Comparison of ENCODE assay signal across 1 cellular context in the genomic region with DNA sequence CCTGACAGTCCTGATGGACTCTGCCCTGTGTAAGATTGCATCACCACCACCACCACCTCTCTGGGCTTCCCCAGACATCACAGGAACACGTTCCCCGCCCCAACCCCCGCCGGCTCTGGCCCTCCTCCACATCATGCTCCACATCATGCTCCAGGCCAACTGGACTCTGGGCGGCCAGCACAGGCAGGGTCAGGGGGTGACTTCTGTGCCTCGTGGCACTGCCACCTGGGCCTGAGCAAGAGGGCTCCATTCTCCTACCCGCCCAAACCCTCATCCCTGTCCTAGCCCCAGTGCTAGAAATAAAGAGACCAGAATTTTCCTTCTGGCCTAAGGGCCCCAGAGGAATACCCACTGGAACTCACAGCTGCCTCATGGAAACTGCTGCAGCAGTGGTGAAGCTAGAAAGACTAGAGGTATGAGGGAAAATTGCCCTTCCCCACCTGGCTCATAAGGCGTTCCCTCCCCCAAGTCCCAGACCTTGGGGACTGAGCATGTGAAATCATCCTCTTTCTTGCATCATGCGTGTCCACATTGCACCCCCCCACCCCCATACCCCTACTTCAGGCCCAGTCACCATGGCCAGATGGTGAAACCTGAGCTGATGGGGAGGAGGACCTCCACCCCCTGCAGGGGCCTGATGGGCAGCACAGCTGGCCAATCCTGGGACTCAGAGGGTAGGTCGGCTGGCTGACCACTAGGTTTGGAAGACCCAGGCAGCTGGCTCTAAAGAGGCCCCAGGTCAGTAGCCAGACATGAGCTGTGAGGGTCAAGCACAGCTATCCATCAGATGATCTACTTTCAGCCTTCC.
A peak's percentile ranks its signal among the peaks of the same experiment; 100 is the strongest.
TF ChIP-seq lines count a peak whose summit lies in the region.

A gene with protein sequence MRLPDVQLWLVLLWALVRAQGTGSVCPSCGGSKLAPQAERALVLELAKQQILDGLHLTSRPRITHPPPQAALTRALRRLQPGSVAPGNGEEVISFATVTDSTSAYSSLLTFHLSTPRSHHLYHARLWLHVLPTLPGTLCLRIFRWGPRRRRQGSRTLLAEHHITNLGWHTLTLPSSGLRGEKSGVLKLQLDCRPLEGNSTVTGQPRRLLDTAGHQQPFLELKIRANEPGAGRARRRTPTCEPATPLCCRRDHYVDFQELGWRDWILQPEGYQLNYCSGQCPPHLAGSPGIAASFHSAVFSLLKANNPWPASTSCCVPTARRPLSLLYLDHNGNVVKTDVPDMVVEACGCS (plus strand): TSS at position 742 of the 808 bp plus-strand sequence. CDS start 230 bp downstream, outside the sequence.

TF ChIP-seq in K562, 482 proteins besides CTCF, POLR2A, EP300 and RAD21 (continued from another document and continues in another):
- TF ChIP-seq, protein P1, sequence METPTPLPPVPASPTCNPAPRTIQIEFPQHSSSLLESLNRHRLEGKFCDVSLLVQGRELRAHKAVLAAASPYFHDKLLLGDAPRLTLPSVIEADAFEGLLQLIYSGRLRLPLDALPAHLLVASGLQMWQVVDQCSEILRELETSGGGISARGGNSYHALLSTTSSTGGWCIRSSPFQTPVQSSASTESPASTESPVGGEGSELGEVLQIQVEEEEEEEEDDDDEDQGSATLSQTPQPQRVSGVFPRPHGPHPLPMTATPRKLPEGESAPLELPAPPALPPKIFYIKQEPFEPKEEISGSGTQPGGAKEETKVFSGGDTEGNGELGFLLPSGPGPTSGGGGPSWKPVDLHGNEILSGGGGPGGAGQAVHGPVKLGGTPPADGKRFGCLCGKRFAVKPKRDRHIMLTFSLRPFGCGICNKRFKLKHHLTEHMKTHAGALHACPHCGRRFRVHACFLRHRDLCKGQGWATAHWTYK (CRISPR knock-in tag; IDR thresholded peaks at IDR 0.05), result peak; percentile 83; the same call in 1 of the 2 replicates
- TF ChIP-seq BRD9 (IDR thresholded peaks at IDR 0.05; ENCODE audit: low read depth, partially characterized antibody) (peak; percentile 95), HIVEP1 (CRISPR knock-in tag; IDR thresholded peaks at IDR 0.05) (peak; percentile 83; the same call in 1 of the 2 replicates), ZNF197 (CRISPR knock-in tag; IDR thresholded peaks at IDR 0.05; ENCODE audit: low read depth) (peak; percentile 61; the same call in 1 of the 2 replicates), ZNF57 (CRISPR knock-in tag; IDR thresholded peaks at IDR 0.05) (no peak), KDM4B (IDR thresholded peaks at IDR 0.05; ENCODE audit: borderline replicate concordance in 2 of 2, low read depth in 1 of 2) (no peak), ZSCAN32 (CRISPR knock-in tag; IDR thresholded peaks at IDR 0.05) (peak; percentile 93), ADNP (tag; IDR thresholded peaks at IDR 0.05) (no peak), SP2 (IDR thresholded peaks at IDR 0.05; ENCODE audit: extremely low read depth, low read depth, low read length, poor library complexity, severe bottlenecking) (peak; percentile 60), JUND (IDR thresholded peaks at IDR 0.05; ENCODE audit: borderline replicate concordance, low read depth, low read length) (peak; percentile 93), JUND (tag; IDR thresholded peaks at IDR 0.05; ENCODE audit: borderline replicate concordance, low read depth, low read length) (peak; percentile 59; the same call in 1 of the 3 replicates), ZNF830 (CRISPR knock-in tag; IDR thresholded peaks at IDR 0.05) (0 out of 2 replicates have a peak, but pooled peaks have one; percentile 32), MBD2 (IDR thresholded peaks at IDR 0.05; ENCODE audit: borderline replicate concordance, low read depth) (0 out of 2 replicates have a peak, but pooled peaks have one; percentile 28), ZFP1 (CRISPR knock-in tag; IDR thresholded peaks at IDR 0.05) (no peak), DPF2 (IDR thresholded peaks at IDR 0.05) (peak; percentile 65), NR4A1 (CRISPR knock-in tag; IDR thresholded peaks at IDR 0.05) (no peak), NR4A1 (tag; IDR thresholded peaks at IDR 0.05) (peak; percentile 87), HDAC2 (IDR thresholded peaks at IDR 0.05) (peak; percentile 55; the same call in 1 of the 2 replicates), ZBTB8A (IDR thresholded peaks at IDR 0.05; ENCODE audit: partially characterized antibody) (no peak), ETV1 (tag; conservative IDR thresholded peaks at IDR 0.05; ENCODE audit: low read depth) (peak; percentile 29; the same call in 1 of the 2 replicates), HDAC3 (IDR thresholded peaks at IDR 0.05; ENCODE audit: borderline replicate concordance, partially characterized antibody) (peak; percentile 39), ZFPM2 (CRISPR knock-in tag; IDR thresholded peaks at IDR 0.05) (peak; percentile 26; the same call in 1 of the 2 replicates), ZNF121 (CRISPR knock-in tag; conservative IDR thresholded peaks at IDR 0.05) (no peak), RCOR1 (IDR thresholded peaks at IDR 0.05; ENCODE audit: borderline replicate concordance in 1 of 2, low read depth in 2 of 2, low read length in 2 of 2) (0 out of 4 replicates have a peak, but pooled peaks of 1 of the 2 experiments have one; percentile 48), BACH1 (tag; IDR thresholded peaks at IDR 0.05) (peak; percentile 68), ZNF431 (CRISPR knock-in tag; IDR thresholded peaks at IDR 0.05) (0 out of 2 replicates have a peak, but pooled peaks have one; percentile 29), MECOM (CRISPR knock-in tag; IDR thresholded peaks at IDR 0.05) (peak; percentile 57; the same call in 1 of the 2 replicates), RBM14 (IDR thresholded peaks at IDR 0.05; ENCODE audit: borderline replicate concordance, insufficient read depth, low read depth, low read length) (no peak), RAD51 (IDR thresholded peaks at IDR 0.05; ENCODE audit: borderline replicate concordance, low read depth) (0 out of 2 replicates have a peak, but pooled peaks have one; percentile 9), KLF16 (IDR thresholded peaks at IDR 0.05) (peak; percentile 40; the same call in 1 of the 2 replicates), TCF7L2 (IDR thresholded peaks at IDR 0.05; ENCODE audit: low read depth, low read length) (no peak), HCFC1 (IDR thresholded peaks at IDR 0.05; ENCODE audit: low read depth, low read length) (peak; percentile 44), TSC22D4 (tag; IDR thresholded peaks at IDR 0.05) (no peak), ARID1B (IDR thresholded peaks at IDR 0.05) (peak; percentile 61; the same call in 1 of the 2 replicates), LEF1 (IDR thresholded peaks at IDR 0.05) (peak; percentile 45; the same call in 1 of the 2 replicates), ZNF507 (tag; conservative IDR thresholded peaks at IDR 0.05) (no peak), MTF1 (CRISPR knock-in tag; IDR thresholded peaks at IDR 0.05; ENCODE audit: borderline replicate concordance) (peak; percentile 54; the same call in 1 of the 2 replicates), NFRKB (IDR thresholded peaks at IDR 0.05; ENCODE audit: low read depth) (peak; percentile 99), LCOR (CRISPR knock-in tag; IDR thresholded peaks at IDR 0.05) (peak; percentile 80; the same call in 1 of the 2 replicates), ZNF668 (CRISPR knock-in tag; IDR thresholded peaks at IDR 0.05) (peak; percentile 88; the same call in 1 of the 2 replicates), HNRNPH1 (optimal IDR thresholded peaks at IDR 0.05; ENCODE audit: low read depth, low read length) (no peak), ZNF24 (IDR thresholded peaks at IDR 0.05) (peak; percentile 5; the same call in 1 of the 2 replicates), HMG20B (CRISPR knock-in tag; IDR thresholded peaks at IDR 0.05) (no peak), FOXA3 (CRISPR knock-in tag; conservative IDR thresholded peaks at IDR 0.05 in 1 of 2, IDR thresholded peaks at IDR 0.05 in 1 of 2) (no peak), POLR2H (tag; IDR thresholded peaks at IDR 0.05; ENCODE audit: low read depth) (peak; percentile 85), SMARCA5 (IDR thresholded peaks at IDR 0.05) (no peak; the same call in 1 of the 2 replicates), NFXL1 (CRISPR knock-in tag; IDR thresholded peaks at IDR 0.05) (peak; percentile 77; the same call in 1 of the 2 replicates)
- TF ChIP-seq, protein P2, sequence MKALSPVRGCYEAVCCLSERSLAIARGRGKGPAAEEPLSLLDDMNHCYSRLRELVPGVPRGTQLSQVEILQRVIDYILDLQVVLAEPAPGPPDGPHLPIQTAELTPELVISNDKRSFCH (CRISPR knock-in tag; IDR thresholded peaks at IDR 0.05), result 0 out of 2 replicates have a peak, but pooled peaks have one; percentile 45
- TF ChIP-seq, protein P2 (tag; IDR thresholded peaks at IDR 0.05), result peak; percentile 80
- TF ChIP-seq, protein P3, sequence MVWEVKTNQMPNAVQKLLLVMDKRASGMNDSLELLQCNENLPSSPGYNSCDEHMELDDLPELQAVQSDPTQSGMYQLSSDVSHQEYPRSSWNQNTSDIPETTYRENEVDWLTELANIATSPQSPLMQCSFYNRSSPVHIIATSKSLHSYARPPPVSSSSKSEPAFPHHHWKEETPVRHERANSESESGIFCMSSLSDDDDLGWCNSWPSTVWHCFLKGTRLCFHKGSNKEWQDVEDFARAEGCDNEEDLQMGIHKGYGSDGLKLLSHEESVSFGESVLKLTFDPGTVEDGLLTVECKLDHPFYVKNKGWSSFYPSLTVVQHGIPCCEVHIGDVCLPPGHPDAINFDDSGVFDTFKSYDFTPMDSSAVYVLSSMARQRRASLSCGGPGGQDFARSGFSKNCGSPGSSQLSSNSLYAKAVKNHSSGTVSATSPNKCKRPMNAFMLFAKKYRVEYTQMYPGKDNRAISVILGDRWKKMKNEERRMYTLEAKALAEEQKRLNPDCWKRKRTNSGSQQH (CRISPR knock-in tag; IDR thresholded peaks at IDR 0.05), result peak; percentile 71
- TF ChIP-seq, protein P4, sequence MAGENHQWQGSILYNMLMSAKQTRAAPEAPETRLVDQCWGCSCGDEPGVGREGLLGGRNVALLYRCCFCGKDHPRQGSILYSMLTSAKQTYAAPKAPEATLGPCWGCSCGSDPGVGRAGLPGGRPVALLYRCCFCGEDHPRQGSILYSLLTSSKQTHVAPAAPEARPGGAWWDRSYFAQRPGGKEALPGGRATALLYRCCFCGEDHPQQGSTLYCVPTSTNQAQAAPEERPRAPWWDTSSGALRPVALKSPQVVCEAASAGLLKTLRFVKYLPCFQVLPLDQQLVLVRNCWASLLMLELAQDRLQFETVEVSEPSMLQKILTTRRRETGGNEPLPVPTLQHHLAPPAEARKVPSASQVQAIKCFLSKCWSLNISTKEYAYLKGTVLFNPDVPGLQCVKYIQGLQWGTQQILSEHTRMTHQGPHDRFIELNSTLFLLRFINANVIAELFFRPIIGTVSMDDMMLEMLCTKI (IDR thresholded peaks at IDR 0.05; ENCODE audit: partially characterized antibody), result no peak
- TF ChIP-seq, protein P5, sequence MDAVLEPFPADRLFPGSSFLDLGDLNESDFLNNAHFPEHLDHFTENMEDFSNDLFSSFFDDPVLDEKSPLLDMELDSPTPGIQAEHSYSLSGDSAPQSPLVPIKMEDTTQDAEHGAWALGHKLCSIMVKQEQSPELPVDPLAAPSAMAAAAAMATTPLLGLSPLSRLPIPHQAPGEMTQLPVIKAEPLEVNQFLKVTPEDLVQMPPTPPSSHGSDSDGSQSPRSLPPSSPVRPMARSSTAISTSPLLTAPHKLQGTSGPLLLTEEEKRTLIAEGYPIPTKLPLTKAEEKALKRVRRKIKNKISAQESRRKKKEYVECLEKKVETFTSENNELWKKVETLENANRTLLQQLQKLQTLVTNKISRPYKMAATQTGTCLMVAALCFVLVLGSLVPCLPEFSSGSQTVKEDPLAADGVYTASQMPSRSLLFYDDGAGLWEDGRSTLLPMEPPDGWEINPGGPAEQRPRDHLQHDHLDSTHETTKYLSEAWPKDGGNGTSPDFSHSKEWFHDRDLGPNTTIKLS (IDR thresholded peaks at IDR 0.05; ENCODE audit: borderline replicate concordance, low read depth), result peak; percentile 81
- TF ChIP-seq, protein P6, sequence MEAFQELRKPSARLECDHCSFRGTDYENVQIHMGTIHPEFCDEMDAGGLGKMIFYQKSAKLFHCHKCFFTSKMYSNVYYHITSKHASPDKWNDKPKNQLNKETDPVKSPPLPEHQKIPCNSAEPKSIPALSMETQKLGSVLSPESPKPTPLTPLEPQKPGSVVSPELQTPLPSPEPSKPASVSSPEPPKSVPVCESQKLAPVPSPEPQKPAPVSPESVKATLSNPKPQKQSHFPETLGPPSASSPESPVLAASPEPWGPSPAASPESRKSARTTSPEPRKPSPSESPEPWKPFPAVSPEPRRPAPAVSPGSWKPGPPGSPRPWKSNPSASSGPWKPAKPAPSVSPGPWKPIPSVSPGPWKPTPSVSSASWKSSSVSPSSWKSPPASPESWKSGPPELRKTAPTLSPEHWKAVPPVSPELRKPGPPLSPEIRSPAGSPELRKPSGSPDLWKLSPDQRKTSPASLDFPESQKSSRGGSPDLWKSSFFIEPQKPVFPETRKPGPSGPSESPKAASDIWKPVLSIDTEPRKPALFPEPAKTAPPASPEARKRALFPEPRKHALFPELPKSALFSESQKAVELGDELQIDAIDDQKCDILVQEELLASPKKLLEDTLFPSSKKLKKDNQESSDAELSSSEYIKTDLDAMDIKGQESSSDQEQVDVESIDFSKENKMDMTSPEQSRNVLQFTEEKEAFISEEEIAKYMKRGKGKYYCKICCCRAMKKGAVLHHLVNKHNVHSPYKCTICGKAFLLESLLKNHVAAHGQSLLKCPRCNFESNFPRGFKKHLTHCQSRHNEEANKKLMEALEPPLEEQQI (IDR thresholded peaks at IDR 0.05), result no peak
- TF ChIP-seq, protein P7, sequence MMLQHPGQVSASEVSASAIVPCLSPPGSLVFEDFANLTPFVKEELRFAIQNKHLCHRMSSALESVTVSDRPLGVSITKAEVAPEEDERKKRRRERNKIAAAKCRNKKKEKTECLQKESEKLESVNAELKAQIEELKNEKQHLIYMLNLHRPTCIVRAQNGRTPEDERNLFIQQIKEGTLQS (IDR thresholded peaks at IDR 0.05), result peak; percentile 98
- TF ChIP-seq, protein P7 (CRISPR knock-in tag; conservative IDR thresholded peaks at IDR 0.05), result no peak
- TF ChIP-seq, protein P8, sequence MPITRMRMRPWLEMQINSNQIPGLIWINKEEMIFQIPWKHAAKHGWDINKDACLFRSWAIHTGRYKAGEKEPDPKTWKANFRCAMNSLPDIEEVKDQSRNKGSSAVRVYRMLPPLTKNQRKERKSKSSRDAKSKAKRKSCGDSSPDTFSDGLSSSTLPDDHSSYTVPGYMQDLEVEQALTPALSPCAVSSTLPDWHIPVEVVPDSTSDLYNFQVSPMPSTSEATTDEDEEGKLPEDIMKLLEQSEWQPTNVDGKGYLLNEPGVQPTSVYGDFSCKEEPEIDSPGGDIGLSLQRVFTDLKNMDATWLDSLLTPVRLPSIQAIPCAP (CRISPR knock-in tag; IDR thresholded peaks at IDR 0.05; ENCODE audit: borderline replicate concordance), result no peak
- TF ChIP-seq, protein P9, sequence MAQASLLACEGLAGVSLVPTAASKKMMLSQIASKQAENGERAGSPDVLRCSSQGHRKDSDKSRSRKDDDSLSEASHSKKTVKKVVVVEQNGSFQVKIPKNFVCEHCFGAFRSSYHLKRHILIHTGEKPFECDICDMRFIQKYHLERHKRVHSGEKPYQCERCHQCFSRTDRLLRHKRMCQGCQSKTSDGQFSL (CRISPR knock-in tag; IDR thresholded peaks at IDR 0.05), result peak; percentile 99
- TF ChIP-seq, protein P9 (tag; IDR thresholded peaks at IDR 0.05), result peak in 1 of 2 experiments; percentile 95; a peak in 3 of 4 replicates
